In genomic region chr16:46747777-46748651, GRCh38 we compare ENCODE assay signal across 1 cellular context.
TF ChIP-seq lines count a peak whose summit lies in the region.

Gene MYLK3 (minus strand): TSS chr16:46748344. CDS start chr16:46748193, 151 bp downstream.

TF ChIP-seq in HEK293T, 16 proteins besides CTCF, POLR2A, EP300 and RAD21 (continued from another document):
- TF ChIP-seq PKNOX1 (IDR thresholded peaks at IDR 0.05) (peak; percentile 90), ARNT (IDR thresholded peaks at IDR 0.05) (no peak), FOXM1 (IDR thresholded peaks at IDR 0.05; ENCODE audit: borderline replicate concordance) (no peak), L3MBTL2 (conservative IDR thresholded peaks at IDR 0.05) (no peak), HDGF (IDR thresholded peaks at IDR 0.05; ENCODE audit: borderline replicate concordance) (no peak)
TF ChIP-seq in HEK293T: peak in this region for 1.
